9 cellular contexts compared by ENCODE assay signal in the genomic region with DNA sequence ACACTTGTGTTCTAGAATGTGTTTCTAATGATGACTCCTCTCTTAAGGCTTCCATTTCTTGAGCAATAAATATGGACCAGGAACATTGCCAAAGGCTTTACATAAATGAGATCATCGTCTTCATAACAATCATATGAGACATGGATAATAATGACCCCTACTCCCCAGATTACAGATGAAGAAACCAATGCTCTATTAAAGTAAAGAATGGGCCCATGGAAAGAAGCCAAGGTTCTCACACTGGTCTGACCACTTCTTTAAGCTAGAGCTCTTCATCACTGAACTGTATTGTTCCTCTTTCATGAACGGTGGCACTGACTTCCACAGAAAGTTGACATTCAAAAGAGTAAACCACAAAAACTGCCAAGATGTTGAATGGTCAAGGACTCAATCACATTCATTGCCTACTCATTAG.
A peak's percentile ranks its signal among the peaks of the same experiment; 100 is the strongest.
DNase-seq lines count a peak whose midpoint lies in the region; ATAC-seq and TF ChIP-seq lines count a peak whose summit lies in the region.
"Had no signal": no experiment of that assay in that cellular context is flagged by ENCODE, and none has a peak within 500 bp of the region (broad histone marks: within the 10 kb centered on the region; RNA-seq: fewer than 3 reads in every experiment).

No MANE protein-coding gene starts in this region.

- peak; percentile 91 for DNase-seq in SK-MEL-5 (ENCODE audit: low read depth, low spot score)
- DNase-seq in myocyte (ENCODE audit: low read depth), result peak; percentile 24
- DNase-seq in NCI-H2227 treated with DMSO at 0.1 percent for 48 hours (lab: John Stamatoyannopoulos, UW), result no peak
- no peak for DNase-seq in NAMALWA (ENCODE audit: low spot score)
- DNase-seq in NCI-H187 (lab: John Stamatoyannopoulos, UW), result no peak
- DNase-seq: RPMI8226 had no signal

- no peak for TF ChIP-seq POLR2A in GM18505 (IDR thresholded peaks at IDR 0.05; ENCODE audit: borderline replicate concordance, extremely low read depth, insufficient read depth, insufficient read length)

- ATAC-seq in GM18505 (IDR thresholded peaks at IDR 0.05; ENCODE audit: unreplicated experiment), result peak; percentile 41
- ATAC-seq in HG02885 (IDR thresholded peaks at IDR 0.05; ENCODE audit: poor library complexity, unreplicated experiment), result peak; percentile 42
- no peak for ATAC-seq in GM21390 (IDR thresholded peaks at IDR 0.05; ENCODE audit: unreplicated experiment)

- in situ Hi-C loops in SK-MEL-5 (cut with HindIII; ENCODE audit: low pct_unique_long_range_greater_than_20kb, low sequenced_read_pairs), result no loop called here

Comparison
In these comparisons a context has a peak if more than half of its experiments do, and no peak if none do; other contexts are left out.
1. DNase-seq: peak in SK-MEL-5 (single experiment) and myocyte (single experiment); none in NCI-H2227 treated with DMSO at 0.1 percent for 48 hours (single experiment), NAMALWA (single experiment) and NCI-H187 (0 of 2).